Comparison of ENCODE assay signal across 8 cellular contexts in genomic region chr1:156910309-156910782, GRCh38. TPM values are rescaled to one million over a fixed set of nuclear protein-coding genes. Genes with fewer than 3 reads are reported as not detected.
A peak's percentile ranks its signal among the peaks of the same experiment; 100 is the strongest.
DNase-seq lines count a peak whose midpoint lies in the region; ATAC-seq and TF ChIP-seq lines count a peak whose summit lies in the region.

No MANE protein-coding gene starts in this region.

- H3K79me2 ChIP-seq in MM.1S (ENCODE audit: low read length) (no peaks in the 10 kb centered on the region), smooth muscle cell (ENCODE audit: low read depth) (no peaks in the 10 kb centered on the region)

- H3K27ac ChIP-seq in MM.1S (ENCODE audit: low read length): no peak overlapping the region
- no peak overlapping the region for H3K27ac ChIP-seq in smooth muscle cell (ENCODE audit: low read depth)

- ATAC-seq in omental fat pad (ENCODE audit: low FRiP score) (no peak), GM21447 (IDR thresholded peaks at IDR 0.05; ENCODE audit: unreplicated experiment) (no peak)

- H3K4me2 ChIP-seq in MM.1S (ENCODE audit: low read depth, low read length): peak overlapping the region; percentile 40; the same call in 1 of the 2 replicates
- H3K4me2 ChIP-seq in smooth muscle cell: no peak overlapping the region

- TF ChIP-seq CTCF in MM.1S (IDR thresholded peaks at IDR 0.05; ENCODE audit: low read length) (peak; percentile 98), fibroblast of pulmonary artery (IDR thresholded peaks at IDR 0.05; ENCODE audit: low read length, missing control alignments) (peak; percentile 70), smooth muscle cell (IDR thresholded peaks at IDR 0.05; ENCODE audit: borderline replicate concordance, insufficient read depth, poor library complexity, severe bottlenecking) (peak; percentile 84), omental fat pad (IDR thresholded peaks at IDR 0.05) (peak in 1 of 3 donors; percentile 21)

- H3K36me3 ChIP-seq in MM.1S (replicated peaks; ENCODE audit: insufficient read depth, low read length) (no peaks in the 10 kb centered on the region), smooth muscle cell (ENCODE audit: low read depth) (no peaks in the 10 kb centered on the region)

- H4K20me1 ChIP-seq in MM.1S (ENCODE audit: insufficient read depth, low read length): no peaks in the 10 kb centered on the region
- H4K20me1 ChIP-seq in smooth muscle cell (ENCODE audit: low read depth): no peaks in the 10 kb centered on the region

- no peaks in the 10 kb centered on the region for H3F3A ChIP-seq in MM.1S (ENCODE audit: insufficient read depth, low read length)
- peaks cover 6% of the 10 kb centered on the region for H3F3A ChIP-seq in smooth muscle cell (ENCODE audit: low read depth)

- DNase-seq in GM03348 (ENCODE audit: low spot score): peak; percentile 72
- DNase-seq in MM.1S: peak; percentile 48
- peak; percentile 63 for DNase-seq in activated CD8-positive, alpha-beta memory T cell treated with anti-CD3 and anti-CD28 coated beads, Interleukin-2, amount 50 U/mL, for 4 hours
- DNase-seq in fibroblast of pulmonary artery (ENCODE audit: low read depth): peak; percentile 26
- DNase-seq in smooth muscle cell (lab: John Stamatoyannopoulos, UW; ENCODE audit: unreplicated experiment): no peak
- no peak for DNase-seq in omental fat pad (ENCODE audit: low spot score)
- DNase-seq in cerebellum (ENCODE audit: low spot score): no peak

- H3K9me3 ChIP-seq in MM.1S (replicated peaks; ENCODE audit: insufficient read depth, low read length) (no peaks in the 10 kb centered on the region), smooth muscle cell (replicated peaks; ENCODE audit: low read depth) (no peaks in the 10 kb centered on the region)

- no peaks in the 10 kb centered on the region for H3K9me2 ChIP-seq in MM.1S (replicated peaks; ENCODE audit: insufficient read depth, low read length)

- H3K4me1 ChIP-seq in MM.1S (ENCODE audit: low read length): peaks cover 7% of the 10 kb centered on the region; the same call in 1 of the 2 replicates
- peaks cover 3% of the 10 kb centered on the region for H3K4me1 ChIP-seq in smooth muscle cell (ENCODE audit: low read depth)

- no peak overlapping the region for H3K4me3 ChIP-seq in MM.1S (ENCODE audit: low read length)
- H3K4me3 ChIP-seq in fibroblast of pulmonary artery (replicated peaks; ENCODE audit: low read depth, low read length): no peak overlapping the region
- H3K4me3 ChIP-seq in smooth muscle cell: no peak overlapping the region

- H2AFZ ChIP-seq in MM.1S (ENCODE audit: low read length): 0 out of 2 replicates have a peak overlapping the region, but pooled peaks have one; percentile 9
- H2AFZ ChIP-seq in smooth muscle cell (ENCODE audit: low read depth): no peak overlapping the region

- WGBS in smooth muscle cell (ENCODE audit: low lambda C conversion rate): 37% methylated on average over 14 of the region's 18 CpGs

- H3K9ac ChIP-seq in MM.1S (ENCODE audit: low read length): no peak overlapping the region
- no peak overlapping the region for H3K9ac ChIP-seq in smooth muscle cell (ENCODE audit: low read depth)

- H3K27me3 ChIP-seq in MM.1S (replicated peaks; ENCODE audit: insufficient read depth, low read length) (peaks cover 73% of the 10 kb centered on the region), smooth muscle cell (ENCODE audit: low read depth) (no peaks in the 10 kb centered on the region)

RNA-seq across cellular contexts. Expression of gene LRRC71, which starts 10.1 kb away (rescaled TPM):
- total RNA-seq in smooth muscle cell (not detected in 2 replicates), omental fat pad (not detected), cerebellum (0.64 TPM)
- 0.33 TPM in 1 of 2 replicates, not detected in the other for polyA plus RNA-seq in smooth muscle cell

RNA-seq across cellular contexts. Expression of gene PEAR1, which starts 16.8 kb away (rescaled TPM):
- 2.3 and 2.7 TPM in 2 replicates for total RNA-seq in smooth muscle cell
- polyA plus RNA-seq in smooth muscle cell: 3.7 and 4.4 TPM in 2 replicates
- total RNA-seq in omental fat pad: 10 to 100 TPM in 2 of 4 donors, 1 to 10 TPM in 2; 5.4 to 29.5 (median 9.0) TPM
- 1.8 TPM for total RNA-seq in cerebellum

RNA-seq across cellular contexts. Expression of gene NTRK1, which starts 49.7 kb away (rescaled TPM):
- total RNA-seq in smooth muscle cell: 0.85 and 1.2 TPM in 2 replicates
- 3.6 and 5.3 TPM in 2 replicates for polyA plus RNA-seq in smooth muscle cell
- total RNA-seq in omental fat pad: 1 to 10 TPM; 1.3 to 6.3 (median 1.6) TPM
- total RNA-seq in cerebellum: 1.6 TPM

RNA-seq across cellular contexts. Expression of gene INSRR, which starts 51.4 kb away (rescaled TPM):
- total RNA-seq in smooth muscle cell (0.09 and 0.36 TPM in 2 replicates), omental fat pad (under 1 TPM in 3 of 4 donors, not detected in 1; 0.06 to 0.12 (median 0.09) TPM), cerebellum (0.36 TPM)
- polyA plus RNA-seq in smooth muscle cell: 0.45 and 0.67 TPM in 2 replicates

Comparison
In these comparisons a context has a peak if more than half of its experiments do, and no peak if none do; other contexts are left out.
1. DNase-seq: peak in GM03348 (single experiment), MM.1S (single experiment), activated CD8-positive, alpha-beta memory T cell treated with anti-CD3 and anti-CD28 coated beads, Interleukin-2, amount 50 U/mL, for 4 hours (single experiment) and fibroblast of pulmonary artery (single experiment); none in smooth muscle cell (single experiment), omental fat pad (single experiment) and cerebellum (single experiment).